Comparison of ENCODE assay signal across 18 cellular contexts in genomic region chr15:69167218-69167842, GRCh38. TPM values are rescaled to one million over a fixed set of nuclear protein-coding genes. Genes with fewer than 3 reads are reported as not detected.
DNase-seq lines count a peak whose midpoint lies in the region; ATAC-seq, FAIRE-seq and TF ChIP-seq lines count a peak whose summit lies in the region.
"Had no signal": no experiment of that assay in that cellular context is flagged by ENCODE, and none has a peak within 500 bp of the region (broad histone marks: within the 10 kb centered on the region; RNA-seq: fewer than 3 reads in every experiment).

No MANE protein-coding gene starts in this region.

- POLR2A ChIA-PET in K562 (lab: Yijun Ruan, JAX): interaction anchor here (0.7 kb wide), 1 partner anchor 41 kb away, joined by 3 read pairs; no protein-coding TSS in a partner anchor

- H2AFZ ChIP-seq in K562 (ENCODE audit: low read depth, low read length): no peak overlapping the region

- no peaks in the 10 kb centered on the region for H3K79me2 ChIP-seq in K562 (ENCODE audit: control insufficient read depth, insufficient read depth, low read length)

- H3K27me3 ChIP-seq in K562 (ENCODE audit: control insufficient read depth in 2 of 2, insufficient read depth in 2 of 2, low read length in 2 of 2) (no peaks in the 10 kb centered on the region), upper lobe of right lung (no peaks in the 10 kb centered on the region)

- CTCF ChIA-PET in K562 (lab: Yijun Ruan, JAX; ENCODE audit: low intra/inter-chr PET ratio): no interaction called here
- CTCF ChIA-PET in activated naive CD4-positive, alpha-beta T cell treated with anti-CD3 and anti-CD28 coated beads, Interleukin-2, amount 10 ng/mL, durations not matched to agents 7 days and 5 days (lab: Charles Lee): interaction anchor here (0.5 kb wide), 1 partner anchor 11 kb away, joined by 3 read pairs; no protein-coding TSS in a partner anchor

- no peak for TF ChIP-seq RAD21 in K562 (CRISPR knock-in tag; conservative IDR thresholded peaks at IDR 0.05 in 1 of 2, IDR thresholded peaks at IDR 0.05 in 1 of 2)

- no peak for TF ChIP-seq POLR2A in K562 (conservative IDR thresholded peaks at IDR 0.05)

- H3K36me3 Mint-ChIP-seq in activated naive CD4-positive, alpha-beta T cell treated with anti-CD3 and anti-CD28 coated beads, Interleukin-2, amount 10 ng/mL, durations not matched to agents 7 days and 5 days: no peaks in the 10 kb centered on the region

- H3K4me1 ChIP-seq in K562 (replicated peaks in 1 of 2; ENCODE audit: control insufficient read depth in 2 of 2, insufficient read depth in 2 of 2, low read length in 2 of 2) (peaks cover 0 to 22% of the 10 kb centered on the region in 2 experiments; a peak in 3 of 5 replicates), upper lobe of right lung (peaks cover under 1% of the 10 kb centered on the region)

- H3K27me3 Mint-ChIP-seq in activated naive CD4-positive, alpha-beta T cell treated with anti-CD3 and anti-CD28 coated beads, Interleukin-2, amount 10 ng/mL, durations not matched to agents 7 days and 5 days: peaks cover 7% of the 10 kb centered on the region

- H3K4me3 ChIP-seq in K562 (no peak overlapping the region), upper lobe of right lung (no peak overlapping the region)
- H3K4me3 ChIP-seq: GM12878 had no signal

- H3K4me1 Mint-ChIP-seq in activated naive CD4-positive, alpha-beta T cell treated with anti-CD3 and anti-CD28 coated beads, Interleukin-2, amount 10 ng/mL, durations not matched to agents 7 days and 5 days: no peaks in the 10 kb centered on the region

- H3K9me3 ChIP-seq in K562 (replicated peaks; ENCODE audit: control insufficient read depth, insufficient read depth, low read depth, low read length) (no peaks in the 10 kb centered on the region), upper lobe of right lung (no peaks in the 10 kb centered on the region)

- no peaks in the 10 kb centered on the region for H3K36me3 ChIP-seq in K562 (ENCODE audit: control insufficient read depth, insufficient read depth, low read length)
- H3K36me3 ChIP-seq in upper lobe of right lung: no peaks in the 10 kb centered on the region

- H3K27ac ChIP-seq in K562 (ENCODE audit: extremely low read depth, low read depth, low read length) (no peak overlapping the region), upper lobe of right lung (no peak overlapping the region)

- 32% methylated on average over 2 of the region's 2 CpGs for WGBS in K562 (ENCODE audit: insufficient coverage, low coverage, missing lambda C conversion rate)

- in situ Hi-C loops in K562 (cut with MboI): no loop called here

- no peaks in the 10 kb centered on the region for H4K20me1 ChIP-seq in K562 (replicated peaks; ENCODE audit: control insufficient read depth, insufficient read depth, low read length)

- no peak for TF ChIP-seq EP300 in K562 (IDR thresholded peaks at IDR 0.05; ENCODE audit: low read length)

- DNase-seq in SIG-M5 treated with dmso at 0.1 percent for 504 hours (lab: John Stamatoyannopoulos, UW; ENCODE audit: unreplicated experiment) (peak; percentile 13), SIG-M5 (lab: John Stamatoyannopoulos, UW) (no peak), OCI-M1 (lab: John Stamatoyannopoulos, UW) (peak; percentile 74), K562 (ENCODE audit: extremely low read depth in 1 of 4, low spot score in 3 of 4) (no peak), upper lobe of right lung (no peak), frontal cortex (ENCODE audit: low spot score in 2 of 2) (no peak)
- DNase-seq in activated naive CD4-positive, alpha-beta T cell treated with anti-CD3 and anti-CD28 coated beads, Interleukin-2, amount 10 ng/mL, durations not matched to agents 7 days and 5 days: no peak
- DNase-seq: 8988T, C1 segment of cervical spinal cord, COR-L47, HCEC 1CT, NCI-H1048, NCI-H446, NCI-H748 treated with DMSO at 0.1 percent for 48 hours, SHP77 treated with DMSO at 0.1 percent for 48 hours had no signal

- no peak overlapping the region for H3K4me2 ChIP-seq in K562 (ENCODE audit: insufficient read depth, low read length)

- no TSS peak for BruUV-seq in K562 (replicated peaks; lab: Mats Ljungman, UMichigan)

- ATAC-seq in K562 (no peak), upper lobe of right lung (peak; percentile 51), HG03571 (IDR thresholded peaks at IDR 0.05; ENCODE audit: unreplicated experiment) (no peak)
- ATAC-seq: GM12878 had no signal

- no peaks in the 10 kb centered on the region for H3K9me1 ChIP-seq in K562 (ENCODE audit: control insufficient read depth, insufficient read depth, low read length)

- no peaks in the 10 kb centered on the region for H3K9me3 Mint-ChIP-seq in activated naive CD4-positive, alpha-beta T cell treated with anti-CD3 and anti-CD28 coated beads, Interleukin-2, amount 10 ng/mL, durations not matched to agents 7 days and 5 days

- FAIRE-seq in K562 (lab: Jason Lieb, UNC) (no peak), frontal cortex (lab: Jason Lieb, UNC) (no peak)
- FAIRE-seq: GM12878, RCC 7860 had no signal

- no peak for TF ChIP-seq CTCF in K562 (IDR thresholded peaks at IDR 0.05 in 2 of 3, conservative IDR thresholded peaks at IDR 0.05 in 1 of 3; ENCODE audit: insufficient read depth in 2 of 3, low read depth in 1 of 3, low read length in 3 of 3)
- TF ChIP-seq CTCF in upper lobe of right lung (IDR thresholded peaks at IDR 0.05): no peak

- no peak overlapping the region for H3K27ac Mint-ChIP-seq in activated naive CD4-positive, alpha-beta T cell treated with anti-CD3 and anti-CD28 coated beads, Interleukin-2, amount 10 ng/mL, durations not matched to agents 7 days and 5 days

- intact Hi-C loops in K562 (cut with micrococcal nuclease): loop anchor here (10.0 kb wide), 1 partner anchor 297 kb away; no protein-coding TSS in a partner anchor
- intact Hi-C loops in upper lobe of right lung (cut with DNase I): no loop called here

- no peak overlapping the region for H3K4me3 Mint-ChIP-seq in activated naive CD4-positive, alpha-beta T cell treated with anti-CD3 and anti-CD28 coated beads, Interleukin-2, amount 10 ng/mL, durations not matched to agents 7 days and 5 days

- no peak overlapping the region for H3K9ac ChIP-seq in K562 (ENCODE audit: insufficient read depth in 1 of 2, low read depth in 2 of 2, low read length in 2 of 2)

TF ChIP-seq in K562, 482 proteins besides CTCF, POLR2A, EP300 and RAD21 (continues in another document):
- no peak for TF ChIP-seq SP2 (IDR thresholded peaks at IDR 0.05; ENCODE audit: extremely low read depth, low read depth, low read length, poor library complexity, severe bottlenecking)
- peak; percentile 62; the same call in 1 of the 2 replicates for TF ChIP-seq L3MBTL2 (IDR thresholded peaks at IDR 0.05)
- TF ChIP-seq MYC (IDR thresholded peaks at IDR 0.05; ENCODE audit: low read depth, low read length): peak; percentile 83
- TF ChIP-seq MYC (CRISPR knock-in tag; IDR thresholded peaks at IDR 0.05; ENCODE audit: borderline replicate concordance, low read depth): no peak
- no peak for TF ChIP-seq REST (CRISPR knock-in tag; IDR thresholded peaks at IDR 0.05; ENCODE audit: low read depth)

RNA-seq across cellular contexts. Expression of gene GLCE, which starts 6.9 kb away (rescaled TPM):
- 2.8 and 8.7 TPM in 2 replicates for total RNA-seq in K562 (2011; cell fraction: chromatin; rRNA removed; ENCODE audit: low replicate concordance)
- 1.7 and 2.2 TPM in 2 replicates for total RNA-seq in K562 (2011; cell fraction: nucleolus; rRNA removed)
- 4.0 and 5.0 TPM in 2 replicates for total RNA-seq in K562 (2011; cell fraction: nucleoplasm; rRNA removed)
- total RNA-seq in K562 (2014; rRNA removed): 6.5 and 8.2 TPM in 2 replicates
- total RNA-seq in K562 (2014; rRNA removed; fragmentation: Illumina TruSeq; extraction: Trizol): 12.3 and 13.3 TPM in 2 replicates
- total RNA-seq in K562 (2015; rRNA removed; fragmentation: Illumina TruSeq; extraction: Trizol): 10.4 and 11.3 TPM in 2 replicates
- total RNA-seq in K562 (2021): 10.0 and 10.2 TPM in 2 replicates
- polyA plus RNA-seq in K562 (2011; rRNA removed): 3.0 and 4.6 TPM in 2 replicates
- polyA plus RNA-seq in K562 (2011; cell fraction: cytosol; rRNA removed): 2.0 and 2.9 TPM in 2 replicates
- 1.5 and 2.2 TPM in 2 replicates for polyA plus RNA-seq in K562 (2011; cell fraction: nucleus; rRNA removed)
- polyA plus RNA-seq in K562 (2012): 8.0 and 34.3 TPM in 2 replicates
- polyA plus RNA-seq in K562 (2014; fragmentation: Illumina TruSeq; extraction: Trizol): 10.9 and 11.3 TPM in 2 replicates
- polyA plus RNA-seq in K562 (2014; fragmentation: Nextera tagmentation; extraction: Ambion mirVana): 10 to 100 TPM; 10.0 to 12.0 TPM
- polyA plus RNA-seq in K562 (2014; rRNA removed): 10.6 and 11.0 TPM in 2 replicates
- polyA minus RNA-seq in K562 (2011; rRNA and poly(A)+ RNA removed): 5.2 and 6.8 TPM in 2 replicates
- 1.1 and 3.0 TPM in 2 replicates for polyA minus RNA-seq in K562 (2011; cell fraction: cytosol; rRNA and poly(A)+ RNA removed)
- polyA minus RNA-seq in K562 (2011; cell fraction: nucleus; rRNA and poly(A)+ RNA removed): 1.9 and 2.4 TPM in 2 replicates
- total RNA-seq in upper lobe of right lung: 23.8 TPM
- 76.6 TPM for total RNA-seq in frontal cortex

Comparison
In these comparisons a context has a peak if more than half of its experiments do, and no peak if none do; other contexts are left out.
1. DNase-seq: peak in SIG-M5 treated with dmso at 0.1 percent for 504 hours (single experiment) and OCI-M1 (single experiment); none in SIG-M5 (single experiment), K562 (0 of 4), upper lobe of right lung (single experiment), activated naive CD4-positive, alpha-beta T cell treated with anti-CD3 and anti-CD28 coated beads, Interleukin-2, amount 10 ng/mL, durations not matched to agents 7 days and 5 days (single experiment) and frontal cortex (0 of 2).